26 cellular contexts compared by ENCODE assay signal in genomic region chr4:160981083-160981482, GRCh38.
"Had no signal": no experiment of that assay in that cellular context is flagged by ENCODE, and none has a peak within 500 bp of the region (broad histone marks: within the 10 kb centered on the region; RNA-seq: fewer than 3 reads in every experiment).

No MANE protein-coding gene starts in this region.

- H3K4me3 ChIP-seq: K562 had no signal

- H3K4me1 Mint-ChIP-seq: T-cell had no signal

- H3K27me3 Mint-ChIP-seq: T-cell had no signal

- H3K27ac Mint-ChIP-seq: T-cell had no signal

- H3K27ac ChIP-seq: KMS-11, RWPE1 had no signal

- H3K9ac ChIP-seq: KMS-11, SK-N-SH had no signal

- H3K4me2 ChIP-seq: KMS-11, SK-N-SH had no signal

- ATAC-seq: HepG2, K562, Panc1, PC-3, T-cell had no signal

- H3K9me3 ChIP-seq: SK-N-SH had no signal

- H3K9me2 ChIP-seq: SK-N-SH had no signal

- DNase-seq: IMR-90, Kasumi-1, MV-4-11, NCI-H1048, NCI-H1105, NCI-H1417, NCI-H1436 treated with DMSO at 0.1 percent for 48 hours, NCI-H1694, NCI-H187 treated with DMSO at 0.1 percent for 48 hours, NCI-H2029 treated with DMSO at 0.1 percent for 48 hours, NCI-H226, NCI-H446, NCI-H510A, NCI-H524 treated with DMSO at 0.1 percent for 48 hours, NCI-H69, NCI-H774, PC-3, SHP77, SK-N-SH, SW 1271, T-cell had no signal

- H3K36me3 Mint-ChIP-seq: T-cell had no signal

- H3K4me3 Mint-ChIP-seq: T-cell had no signal
